Comparison of ENCODE assay signal across 10 cellular contexts in the genomic region with DNA sequence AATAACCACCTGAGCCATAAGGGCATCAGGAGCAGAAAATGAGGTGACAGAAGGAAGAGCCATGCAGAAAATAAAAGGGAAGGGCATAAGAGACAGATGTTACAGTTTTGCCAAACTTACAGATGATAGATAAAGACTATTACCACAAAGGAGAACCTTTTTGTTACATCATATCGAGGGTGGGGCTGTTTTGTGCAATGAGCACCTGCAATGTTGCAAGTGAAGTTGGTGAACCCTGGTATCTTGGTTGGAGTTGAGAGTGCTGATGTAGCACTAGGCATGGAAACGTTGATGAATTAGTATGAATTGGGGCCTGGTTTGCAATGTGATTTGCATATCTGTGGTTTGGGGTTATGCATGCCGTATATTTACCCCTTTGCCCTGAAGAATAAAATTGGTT.
DNase-seq lines count a peak whose midpoint lies in the region; ATAC-seq, FAIRE-seq and TF ChIP-seq lines count a peak whose summit lies in the region.
"Had no signal": no experiment of that assay in that cellular context is flagged by ENCODE, and none has a peak within 500 bp of the region (broad histone marks: within the 10 kb centered on the region; RNA-seq: fewer than 3 reads in every experiment).

No MANE protein-coding gene starts in this region.

- no peaks in the 10 kb centered on the region; the same call in 1 of the 2 replicates for H3K9me2 ChIP-seq in Karpas-422 (replicated peaks; ENCODE audit: insufficient read depth, low read length)

- 83% methylated on average over 3 of the region's 3 CpGs; no CpG with 5 or more reads in 1 of the 2 experiments for WGBS in H1 (ENCODE audit: extremely low coverage in 1 of 2, insufficient coverage in 1 of 2, insufficient read length in 1 of 2, insufficient replicate concordance in 2 of 2, low coverage in 1 of 2, low lambda C conversion rate in 2 of 2, missing lambda C conversion rate in 1 of 2), 2 experiments
- WGBS in ovary, 3 donors = 52 to 57% (median 54%) methylated on average over 3 of the region's 3 CpGs

- H4K8ac ChIP-seq in H1 (ENCODE audit: extremely low read depth, insufficient read depth, low read length) = no peak overlapping the region

- H3K56ac ChIP-seq in H1 (replicated peaks; ENCODE audit: insufficient read length, low read depth, low read length) = no peak overlapping the region

- intact Hi-C loops in ovary (cut with DNase I) = no loop called here

- H3K23me2 ChIP-seq in H1 (ENCODE audit: low read depth, low read length) = no peaks in the 10 kb centered on the region

- TF ChIP-seq RAD21 in H1 (IDR thresholded peaks at IDR 0.05 in 1 of 2, conservative IDR thresholded peaks at IDR 0.05 in 1 of 2; ENCODE audit: low read depth in 2 of 2, low read length in 2 of 2) = no peak

- DNase-seq in Karpas-422 = peak; percentile 50
- DNase-seq in T-helper 2 cell treated with Interferon-gamma antibody and Interleukin-4, amounts not matched to agents 5 μg/mL and 100 μg/mL, for 36 hours (ENCODE audit: low spot score) = peak; percentile 45
- DNase-seq in H1 (ENCODE audit: low read depth in 1 of 2, low spot score in 2 of 2) = no peak
- no peak for DNase-seq in NCI-H2196 (lab: John Stamatoyannopoulos, UW; ENCODE audit: unreplicated experiment)
- DNase-seq in endothelial cell (ENCODE audit: low spot score) = no peak
- no peak for DNase-seq in T-helper 9 cell
- DNase-seq in ovary = no peak
- DNase-seq: activated B cell treated with CpG ODN at 0.5 μM for 24 hours, midbrain had no signal

- TF ChIP-seq CTCF in H1 (IDR thresholded peaks at IDR 0.05; ENCODE audit: control extremely low read depth in 1 of 3, insufficient read depth in 1 of 3, low read depth in 1 of 3, low read length in 3 of 3) = no peak
- no peak for TF ChIP-seq CTCF in endothelial cell (IDR thresholded peaks at IDR 0.05; ENCODE audit: unreplicated experiment)
- TF ChIP-seq CTCF in ovary (IDR thresholded peaks at IDR 0.05) = no peak

- H3K4me3 Mint-ChIP-seq in T-helper 2 cell treated with Interferon-gamma antibody and Interleukin-4, amounts not matched to agents 5 μg/mL and 100 μg/mL, for 36 hours = peak overlapping the region; percentile 35
- H3K4me3 Mint-ChIP-seq in endothelial cell (ENCODE audit: unreplicated experiment) = no peak overlapping the region
- H3K4me3 Mint-ChIP-seq: activated B cell treated with CpG ODN at 0.5 μM for 24 hours had no signal

- peak; percentile 60 for FAIRE-seq in H1 (lab: Jason Lieb, UNC)

- peak; percentile 31 for ATAC-seq in GM18858 (IDR thresholded peaks at IDR 0.05; ENCODE audit: unreplicated experiment)

- no peaks in the 10 kb centered on the region for H3K79me1 ChIP-seq in H1 (ENCODE audit: low read depth, low read length)

- H3K23ac ChIP-seq in H1 (ENCODE audit: insufficient read length) = no peak overlapping the region

- H3K79me2 ChIP-seq in Karpas-422 (ENCODE audit: low read length) (no peaks in the 10 kb centered on the region), H1 (ENCODE audit: control insufficient read depth in 1 of 2, insufficient read depth in 2 of 2, low read length in 2 of 2) (no peaks in the 10 kb centered on the region)

- CTCF ChIA-PET in H1 (lab: Charles Lee; ENCODE audit: partially characterized antibody) = interaction anchor here (1.9 kb wide), 1 partner anchor 13 kb away, joined by 5 read pairs; no protein-coding TSS in a partner anchor

- no peaks in the 10 kb centered on the region for H3K9me3 ChIP-seq in Karpas-422 (ENCODE audit: low read length)
- H3K9me3 ChIP-seq in H1 (ENCODE audit: insufficient read depth in 2 of 2, low read depth in 1 of 2, low read length in 1 of 2) = no peaks in the 10 kb centered on the region
- H3K9me3 ChIP-seq in ovary = no peaks in the 10 kb centered on the region

- H3K4me1 Mint-ChIP-seq in T-helper 2 cell treated with Interferon-gamma antibody and Interleukin-4, amounts not matched to agents 5 μg/mL and 100 μg/mL, for 36 hours (ENCODE audit: low read depth) = peaks cover 55% of the 10 kb centered on the region
- peaks cover 10% of the 10 kb centered on the region for H3K4me1 Mint-ChIP-seq in endothelial cell (ENCODE audit: unreplicated experiment)

- H3K4me2 ChIP-seq in Karpas-422 (ENCODE audit: low read depth, low read length, poor library complexity, severe bottlenecking) (no peak overlapping the region), H1 (ENCODE audit: insufficient read depth in 1 of 2, low read depth in 2 of 2, low read length in 2 of 2) (no peak overlapping the region)

- no peaks in the 10 kb centered on the region for H4K20me1 ChIP-seq in Karpas-422 (ENCODE audit: insufficient read depth, low read depth, low read length)
- no peaks in the 10 kb centered on the region for H4K20me1 ChIP-seq in H1 (replicated peaks in 1 of 2; ENCODE audit: control insufficient read depth in 1 of 2, insufficient read depth in 2 of 2, low read length in 2 of 2)

- H3K4me1 ChIP-seq in Karpas-422 (ENCODE audit: low read length) = peaks cover 6% of the 10 kb centered on the region
- H3K4me1 ChIP-seq in H1 (replicated peaks in 1 of 4; ENCODE audit: control insufficient read depth in 3 of 4, insufficient read depth in 4 of 4, low read length in 3 of 4) = peaks cover 4 to 7% (median 4%) of the 10 kb centered on the region in 4 experiments; a peak in 4 of 7 replicates
- no peaks in the 10 kb centered on the region for H3K4me1 ChIP-seq in ovary (ENCODE audit: insufficient read depth)

- H3K4ac ChIP-seq in H1 (replicated peaks; ENCODE audit: insufficient read length, low read depth, low read length) = no peak overlapping the region

- no peak overlapping the region for H2BK5ac ChIP-seq in H1 (ENCODE audit: low read depth, low read length)

- H3K36me3 ChIP-seq in Karpas-422 (ENCODE audit: insufficient read depth, low read length) (no peaks in the 10 kb centered on the region), H1 (ENCODE audit: control insufficient read depth in 2 of 4, insufficient read depth in 4 of 4, low read length in 3 of 4) (no peaks in the 10 kb centered on the region), ovary (no peaks in the 10 kb centered on the region)

- no peaks in the 10 kb centered on the region for H3K9me3 Mint-ChIP-seq in T-helper 2 cell treated with Interferon-gamma antibody and Interleukin-4, amounts not matched to agents 5 μg/mL and 100 μg/mL, for 36 hours
- no peaks in the 10 kb centered on the region for H3K9me3 Mint-ChIP-seq in endothelial cell (ENCODE audit: unreplicated experiment)
- H3K9me3 Mint-ChIP-seq: activated B cell treated with CpG ODN at 0.5 μM for 24 hours had no signal

- H3K27ac ChIP-seq in Karpas-422 (ENCODE audit: low read length) (no peak overlapping the region), H1 (ENCODE audit: low read depth, low read length) (no peak overlapping the region), ovary (no peak overlapping the region)

- no peak overlapping the region for H2AFZ ChIP-seq in Karpas-422 (ENCODE audit: low read length)
- H2AFZ ChIP-seq in H1 (ENCODE audit: low read length) = no peak overlapping the region

- H2BK20ac ChIP-seq in H1 (ENCODE audit: low read length) = no peak overlapping the region

- no peak overlapping the region for H3K4me3 ChIP-seq in Karpas-422 (ENCODE audit: low read length)
- no peak overlapping the region for H3K4me3 ChIP-seq in H1 (ENCODE audit: extremely low read depth in 1 of 4, insufficient read depth in 2 of 4, low read depth in 3 of 4, low read length in 4 of 4)
- no peak overlapping the region for H3K4me3 ChIP-seq in ovary

- no peak overlapping the region for H3K18ac ChIP-seq in H1 (ENCODE audit: extremely low read depth, low read length)

- no peaks in the 10 kb centered on the region for H3K36me3 Mint-ChIP-seq in T-helper 2 cell treated with Interferon-gamma antibody and Interleukin-4, amounts not matched to agents 5 μg/mL and 100 μg/mL, for 36 hours (ENCODE audit: low read depth)
- H3K36me3 Mint-ChIP-seq in endothelial cell (ENCODE audit: low read depth, unreplicated experiment) = no peaks in the 10 kb centered on the region

- no peak for TF ChIP-seq POLR2A in H1 (IDR thresholded peaks at IDR 0.05; ENCODE audit: control extremely low read depth in 1 of 2, low read depth in 2 of 2, low read length in 2 of 2)
- no peak for TF ChIP-seq POLR2A in ovary (IDR thresholded peaks at IDR 0.05)

- H4K91ac ChIP-seq in H1 (replicated peaks; ENCODE audit: insufficient read length, low read length) = no peak overlapping the region

- no peak for TF ChIP-seq EP300 in H1 (IDR thresholded peaks at IDR 0.05; ENCODE audit: borderline replicate concordance in 1 of 2, low read depth in 2 of 2, low read length in 2 of 2)
- TF ChIP-seq EP300 in ovary (IDR thresholded peaks at IDR 0.05) = no peak

- peak overlapping the region; percentile 81 for H3K27ac Mint-ChIP-seq in T-helper 2 cell treated with Interferon-gamma antibody and Interleukin-4, amounts not matched to agents 5 μg/mL and 100 μg/mL, for 36 hours
- H3K27ac Mint-ChIP-seq in endothelial cell (ENCODE audit: unreplicated experiment) = no peak overlapping the region
- H3K27ac Mint-ChIP-seq: activated B cell treated with CpG ODN at 0.5 μM for 24 hours had no signal

- no peak overlapping the region for H2AK5ac ChIP-seq in H1 (ENCODE audit: low read depth, low read length)

- no peak overlapping the region for H3K9ac ChIP-seq in Karpas-422 (ENCODE audit: low read length)
- H3K9ac ChIP-seq in H1 (replicated peaks in 1 of 4; ENCODE audit: extremely low read depth in 1 of 4, low read depth in 3 of 4, low read length in 3 of 4) = no peak overlapping the region

- no peak overlapping the region for H3K14ac ChIP-seq in H1 (ENCODE audit: insufficient read length)

- no peak overlapping the region for H2BK12ac ChIP-seq in H1 (ENCODE audit: low read depth, low read length)

- H3K27me3 ChIP-seq in Karpas-422 (ENCODE audit: low read length) (no peaks in the 10 kb centered on the region), H1 (replicated peaks in 1 of 4; ENCODE audit: control insufficient read depth in 3 of 4, extremely low read depth in 1 of 4, insufficient read depth in 3 of 4, low read length in 3 of 4) (no peaks in the 10 kb centered on the region), ovary (no peaks in the 10 kb centered on the region)

- H3K27me3 Mint-ChIP-seq in T-helper 2 cell treated with Interferon-gamma antibody and Interleukin-4, amounts not matched to agents 5 μg/mL and 100 μg/mL, for 36 hours (ENCODE audit: low read depth) = peaks cover 5% of the 10 kb centered on the region
- H3K27me3 Mint-ChIP-seq in endothelial cell (ENCODE audit: unreplicated experiment) = peaks cover 2% of the 10 kb centered on the region
- H3K27me3 Mint-ChIP-seq: activated B cell treated with CpG ODN at 0.5 μM for 24 hours had no signal

- POLR2A ChIA-PET in H1 (lab: Charles Lee; ENCODE audit: partially characterized antibody) = no interaction called here

- no peak overlapping the region for H2BK120ac ChIP-seq in H1 (replicated peaks; ENCODE audit: low read depth, low read length)

- no peak overlapping the region for H2BK15ac ChIP-seq in H1 (ENCODE audit: low read length)

- H4K5ac ChIP-seq in H1 (ENCODE audit: insufficient read length, low read depth, low read length) = no peak overlapping the region

TF ChIP-seq in H1, 55 proteins besides CTCF, POLR2A, EP300 and RAD21 (continues in another document):
- no peak for TF ChIP-seq E2F6 (IDR thresholded peaks at IDR 0.05)

Comparison
In these comparisons a context has a peak if more than half of its experiments do, and no peak if none do; other contexts are left out.
1. DNase-seq: peak in Karpas-422 (single experiment) and T-helper 2 cell treated with Interferon-gamma antibody and Interleukin-4, amounts not matched to agents 5 μg/mL and 100 μg/mL, for 36 hours (single experiment); none in H1 (0 of 2), NCI-H2196 (single experiment), endothelial cell (single experiment), T-helper 9 cell (single experiment) and ovary (0 of 5).